37 cellular contexts compared by ENCODE assay signal in genomic region chr4:151376540-151376939, GRCh38. TPM values are rescaled to one million over a fixed set of nuclear protein-coding genes. Genes with fewer than 3 reads are reported as not detected.
"Had no signal": no experiment of that assay in that cellular context is flagged by ENCODE, and none has a peak within 500 bp of the region (broad histone marks: within the 10 kb centered on the region; RNA-seq: fewer than 3 reads in every experiment).

No MANE protein-coding gene starts in this region.

- H3K27ac Mint-ChIP-seq: activated naive CD4-positive, alpha-beta T cell treated with anti-CD3 and anti-CD28 coated beads for 36 hours; activated naive CD4-positive, alpha-beta T cell treated with anti-CD3 and anti-CD28 coated beads, Interleukin-2, amount 10 ng/mL, durations not matched to agents 7 days and 5 days; activated naive CD4-positive, alpha-beta T cell treated with anti-CD3 and anti-CD28 coated beads, Interleukin-2, amount 50 U/mL, for 24 hours; activated naive CD4-positive, alpha-beta T cell treated with anti-CD3 and anti-CD28 coated beads, Interleukin-2, amount 50 U/mL, for 72 hours; activated naive CD8-positive, alpha-beta T cell; activated naive CD8-positive, alpha-beta T cell treated with anti-CD3 and anti-CD28 coated beads for 36 hours; activated naive CD8-positive, alpha-beta T cell treated with anti-CD3 and anti-CD28 coated beads, Interleukin-2, amount 10 ng/mL, durations not matched to agents 7 days and 5 days; activated naive CD8-positive, alpha-beta T cell treated with anti-CD3 and anti-CD28 coated beads, Interleukin-2, amount 50 U/mL, for 24 hours; activated T-cell treated with anti-CD3 and anti-CD28 coated beads, Interleukin-2, amount 50 U/mL, for 24 hours; activated T-cell treated with anti-CD3 and anti-CD28 coated beads, Interleukin-2, amount 50 U/mL, for 72 hours; activated T-helper 1 cell treated with anti-CD3 and anti-CD28 coated beads, Interleukin-12 subunit alpha, Interleukin-12 subunit beta, Interleukin-2, Interleukin-4 antibody, amounts not matched to agents 30 ng/mL and 10 ng/mL and 1 ng/mL, durations not matched to agents 14 hours and 24 hours and 36 hours; activated T-helper 17 cell treated with anti-CD3 and anti-CD28 coated beads, Interleukin-2, amount 50 U/mL, for 72 hours; activated T-helper 2 cell treated with anti-CD3 and anti-CD28 coated beads, Interferon-gamma antibody, Interleukin-2, Interleukin-4, amounts not matched to agents 10 μg/mL and 5 μg/mL and 100 μg/mL, durations not matched to agents 14 hours and 24 hours and 36 hours; brain had no signal

- H3K36me3 ChIP-seq: adrenal gland, ascending aorta, brain microvascular endothelial cell, breast epithelium, cardiac muscle cell had no signal

- DNase-seq: activated effector memory CD4-positive, alpha-beta T cell treated with anti-CD3 and anti-CD28 coated beads, Interleukin-2, amount 50 U/mL, for 16 hours; activated effector memory CD4-positive, alpha-beta T cell treated with Interleukin-2 at 50 U/mL for 16 hours; activated gamma-delta T cell; activated gamma-delta T cell treated with Interleukin-2 at 50 U/mL for 16 hours; activated naive CD4-positive, alpha-beta T cell; activated naive CD4-positive, alpha-beta T cell treated with anti-CD3 and anti-CD28 coated beads for 36 hours; activated naive CD4-positive, alpha-beta T cell treated with anti-CD3 and anti-CD28 coated beads, Interleukin-2, amount 10 ng/mL, durations not matched to agents 7 days and 5 days; activated naive CD4-positive, alpha-beta T cell treated with anti-CD3 and anti-CD28 coated beads, Interleukin-2, amount 50 U/mL, for 16 hours; activated naive CD4-positive, alpha-beta T cell treated with Interleukin-2 at 50 U/mL for 16 hours; activated naive CD8-positive, alpha-beta T cell treated with anti-CD3 and anti-CD28 coated beads for 36 hours; activated naive CD8-positive, alpha-beta T cell treated with anti-CD3 and anti-CD28 coated beads, Interleukin-2, amount 10 ng/mL, durations not matched to agents 7 days and 5 days; activated naive CD8-positive, alpha-beta T cell treated with anti-CD3 and anti-CD28 coated beads, Interleukin-2, amount 50 U/mL, for 24 hours; activated T-cell treated with anti-CD3 and anti-CD28 coated beads, Interleukin-2, amount 50 U/mL, for 24 hours; activated T-cell treated with anti-CD3 and anti-CD28 coated beads, Interleukin-2, amount 50 U/mL, for 4 hours; activated T-cell treated with anti-CD3 and anti-CD28 coated beads, Interleukin-2, amount 50 U/mL, for 48 hours; activated T-cell treated with anti-CD3 and anti-CD28 coated beads, Interleukin-2, amount 50 U/mL, for 72 hours; adrenal gland; amniotic stem cell; amygdala; anterior cingulate cortex; aorta; body of pancreas; brain microvascular endothelial cell; caudate nucleus; central memory CD4-positive, alpha-beta T cell; cerebellar nuclear complex had no signal

- H3K9me3 ChIP-seq: adrenal gland, ascending aorta, body of pancreas, breast epithelium had no signal

- ATAC-seq: activated naive CD4-positive, alpha-beta T cell treated with anti-CD3 and anti-CD28 coated beads, Interleukin-2, amount 50 U/mL, for 72 hours; activated naive CD8-positive, alpha-beta T cell treated with anti-CD3 and anti-CD28 coated beads, Interleukin-2, amount 50 U/mL, for 24 hours; activated T-cell treated with anti-CD3 and anti-CD28 coated beads, Interleukin-2, amount 50 U/mL, for 4 hours; activated T-cell treated with anti-CD3 and anti-CD28 coated beads, Interleukin-2, amount 50 U/mL, for 72 hours; activated T-helper 17 cell treated with anti-CD3 and anti-CD28 coated beads, Interleukin-2, amount 50 U/mL, for 72 hours; body of pancreas had no signal

- H3K4me3 Mint-ChIP-seq: activated naive CD4-positive, alpha-beta T cell treated with anti-CD3 and anti-CD28 coated beads for 36 hours; activated naive CD4-positive, alpha-beta T cell treated with anti-CD3 and anti-CD28 coated beads, Interleukin-2, amount 10 ng/mL, durations not matched to agents 7 days and 5 days; activated naive CD4-positive, alpha-beta T cell treated with anti-CD3 and anti-CD28 coated beads, Interleukin-2, amount 50 U/mL, for 24 hours; activated naive CD8-positive, alpha-beta T cell; activated naive CD8-positive, alpha-beta T cell treated with anti-CD3 and anti-CD28 coated beads for 36 hours; activated naive CD8-positive, alpha-beta T cell treated with anti-CD3 and anti-CD28 coated beads, Interleukin-2, amount 10 ng/mL, durations not matched to agents 7 days and 5 days; activated naive CD8-positive, alpha-beta T cell treated with anti-CD3 and anti-CD28 coated beads, Interleukin-2, amount 50 U/mL, for 24 hours; activated T-cell treated with anti-CD3 and anti-CD28 coated beads, Interleukin-2, amount 50 U/mL, for 24 hours; activated T-cell treated with anti-CD3 and anti-CD28 coated beads, Interleukin-2, amount 50 U/mL, for 4 hours; activated T-cell treated with anti-CD3 and anti-CD28 coated beads, Interleukin-2, amount 50 U/mL, for 72 hours; activated T-helper 1 cell treated with anti-CD3 and anti-CD28 coated beads, Interleukin-12 subunit alpha, Interleukin-12 subunit beta, Interleukin-2, Interleukin-4 antibody, amounts not matched to agents 30 ng/mL and 10 ng/mL and 1 ng/mL, durations not matched to agents 14 hours and 24 hours and 36 hours; activated T-helper 17 cell treated with anti-CD3 and anti-CD28 coated beads, Interleukin-2, amount 50 U/mL, for 72 hours; brain; central memory CD8-positive, alpha-beta T cell had no signal

- H3K36me3 Mint-ChIP-seq: activated naive CD4-positive, alpha-beta T cell treated with anti-CD3 and anti-CD28 coated beads, Interleukin-2, amount 10 ng/mL, durations not matched to agents 7 days and 5 days; activated naive CD4-positive, alpha-beta T cell treated with anti-CD3 and anti-CD28 coated beads, Interleukin-2, amount 50 U/mL, for 24 hours; activated naive CD4-positive, alpha-beta T cell treated with anti-CD3 and anti-CD28 coated beads, Interleukin-2, amount 50 U/mL, for 72 hours; activated naive CD8-positive, alpha-beta T cell; activated naive CD8-positive, alpha-beta T cell treated with anti-CD3 and anti-CD28 coated beads for 36 hours; activated naive CD8-positive, alpha-beta T cell treated with anti-CD3 and anti-CD28 coated beads, Interleukin-2, amount 10 ng/mL, durations not matched to agents 7 days and 5 days; brain had no signal

- H3K27ac ChIP-seq: adrenal gland, ascending aorta, body of pancreas, brain microvascular endothelial cell, breast epithelium, cardiac muscle cell had no signal

- H3K4me1 Mint-ChIP-seq: activated naive CD4-positive, alpha-beta T cell treated with anti-CD3 and anti-CD28 coated beads, Interleukin-2, amount 10 ng/mL, durations not matched to agents 7 days and 5 days; activated naive CD4-positive, alpha-beta T cell treated with anti-CD3 and anti-CD28 coated beads, Interleukin-2, amount 50 U/mL, for 24 hours; activated naive CD8-positive, alpha-beta T cell treated with anti-CD3 and anti-CD28 coated beads for 36 hours; activated naive CD8-positive, alpha-beta T cell treated with anti-CD3 and anti-CD28 coated beads, Interleukin-2, amount 10 ng/mL, durations not matched to agents 7 days and 5 days; activated naive CD8-positive, alpha-beta T cell treated with anti-CD3 and anti-CD28 coated beads, Interleukin-2, amount 50 U/mL, for 24 hours; activated T-helper 17 cell treated with anti-CD3 and anti-CD28 coated beads, Interleukin-2, amount 50 U/mL, for 72 hours; brain; central memory CD8-positive, alpha-beta T cell had no signal

- H3K9me3 Mint-ChIP-seq: activated naive CD4-positive, alpha-beta T cell treated with anti-CD3 and anti-CD28 coated beads for 36 hours; activated naive CD4-positive, alpha-beta T cell treated with anti-CD3 and anti-CD28 coated beads, Interleukin-2, amount 10 ng/mL, durations not matched to agents 7 days and 5 days; activated naive CD4-positive, alpha-beta T cell treated with anti-CD3 and anti-CD28 coated beads, Interleukin-2, amount 50 U/mL, for 24 hours; activated naive CD8-positive, alpha-beta T cell treated with anti-CD3 and anti-CD28 coated beads, Interleukin-2, amount 10 ng/mL, durations not matched to agents 7 days and 5 days; activated naive CD8-positive, alpha-beta T cell treated with anti-CD3 and anti-CD28 coated beads, Interleukin-2, amount 50 U/mL, for 24 hours; activated T-cell treated with anti-CD3 and anti-CD28 coated beads, Interleukin-2, amount 50 U/mL, for 24 hours; activated T-helper 1 cell treated with anti-CD3 and anti-CD28 coated beads, Interleukin-12 subunit alpha, Interleukin-12 subunit beta, Interleukin-2, Interleukin-4 antibody, amounts not matched to agents 30 ng/mL and 10 ng/mL and 1 ng/mL, durations not matched to agents 14 hours and 24 hours and 36 hours; activated T-helper 17 cell treated with anti-CD3 and anti-CD28 coated beads, Interleukin-2, amount 50 U/mL, for 72 hours; activated T-helper 2 cell treated with anti-CD3 and anti-CD28 coated beads, Interferon-gamma antibody, Interleukin-2, Interleukin-4, amounts not matched to agents 10 μg/mL and 5 μg/mL and 100 μg/mL, durations not matched to agents 14 hours and 24 hours and 36 hours; central memory CD8-positive, alpha-beta T cell had no signal

- H3K4me1 ChIP-seq: adrenal gland, ascending aorta, body of pancreas, breast epithelium had no signal

- H3K4me3 ChIP-seq: adrenal gland, ascending aorta, body of pancreas, breast epithelium, cardiac muscle cell had no signal

- H3K27me3 ChIP-seq: adrenal gland, ascending aorta, body of pancreas, brain microvascular endothelial cell, breast epithelium, cardiac muscle cell had no signal

RNA-seq across cellular contexts. Expression of gene FHIP1A, which starts 32.4 kb away (rescaled TPM):
- total RNA-seq: activated T-helper 1 cell treated with anti-CD3 and anti-CD28 coated beads, Interleukin-12 subunit alpha, Interleukin-12 subunit beta, Interleukin-2, Interleukin-4 antibody, amounts not matched to agents 30 ng/mL and 10 ng/mL and 1 ng/mL, durations not matched to agents 14 hours and 24 hours and 36 hours; activated T-helper 2 cell treated with anti-CD3 and anti-CD28 coated beads, Interferon-gamma antibody, Interleukin-2, Interleukin-4, amounts not matched to agents 10 μg/mL and 5 μg/mL and 100 μg/mL, durations not matched to agents 14 hours and 24 hours and 36 hours; ascending aorta had no signal

RNA-seq across cellular contexts. Expression of gene SH3D19, which starts 51.1 kb away (rescaled TPM):
- total RNA-seq: activated naive CD4-positive, alpha-beta T cell treated with anti-CD3 and anti-CD28 coated beads for 36 hours; activated naive CD8-positive, alpha-beta T cell treated with anti-CD3 and anti-CD28 coated beads for 36 hours; activated naive CD8-positive, alpha-beta T cell treated with anti-CD3 and anti-CD28 coated beads, Interleukin-2, amount 10 ng/mL, durations not matched to agents 7 days and 5 days; activated T-helper 1 cell treated with anti-CD3 and anti-CD28 coated beads, Interleukin-12 subunit alpha, Interleukin-12 subunit beta, Interleukin-2, Interleukin-4 antibody, amounts not matched to agents 30 ng/mL and 10 ng/mL and 1 ng/mL, durations not matched to agents 14 hours and 24 hours and 36 hours; activated T-helper 2 cell treated with anti-CD3 and anti-CD28 coated beads, Interferon-gamma antibody, Interleukin-2, Interleukin-4, amounts not matched to agents 10 μg/mL and 5 μg/mL and 100 μg/mL, durations not matched to agents 14 hours and 24 hours and 36 hours had no signal
